In genomic region chr6:105900120-105900937, GRCh38 we compare ENCODE assay signal across 12 cellular contexts.
A peak's percentile ranks its signal among the peaks of the same experiment; 100 is the strongest.
DNase-seq lines count a peak whose midpoint lies in the region; ATAC-seq, FAIRE-seq and TF ChIP-seq lines count a peak whose summit lies in the region.
"Had no signal": no experiment of that assay in that cellular context is flagged by ENCODE, and none has a peak within 500 bp of the region (broad histone marks: within the 10 kb centered on the region; RNA-seq: fewer than 3 reads in every experiment).

No MANE protein-coding gene starts in this region.

- no peak overlapping the region for H3K4ac ChIP-seq in mesenchymal stem cell (ENCODE audit: low read depth in 1 of 2, low read length in 2 of 2)

- no peaks in the 10 kb centered on the region for H3K36me3 Mint-ChIP-seq in CD4-positive, CD25-positive, alpha-beta regulatory T cell
- no peaks in the 10 kb centered on the region for H3K36me3 Mint-ChIP-seq in astrocyte (ENCODE audit: low read depth, unreplicated experiment)

- H4K20me1 ChIP-seq in astrocyte (ENCODE audit: insufficient read depth, low read length), result no peaks in the 10 kb centered on the region

- WGBS in mesenchymal stem cell, result 64% methylated on average over 12 of the region's 13 CpGs
- WGBS in transverse colon (ENCODE audit: low coverage in 1 of 2), 2 donors, result 51 to 63% methylated on average over 8 to 13 of the region's 13 CpGs

- peaks cover 10 to 15% (median 11%) of the 10 kb centered on the region in 4 donors for H3K4me1 Mint-ChIP-seq in CD4-positive, CD25-positive, alpha-beta regulatory T cell
- H3K4me1 Mint-ChIP-seq in astrocyte (ENCODE audit: low read depth, unreplicated experiment), result peaks cover 11% of the 10 kb centered on the region

- H3K9me3 ChIP-seq in CD4-positive, CD25-positive, alpha-beta regulatory T cell (ENCODE audit: control insufficient read depth in 2 of 2, low read length in 2 of 2), result no peaks in the 10 kb centered on the region
- H3K9me3 ChIP-seq in astrocyte (ENCODE audit: insufficient read depth, low read depth, low read length), result no peaks in the 10 kb centered on the region
- H3K9me3 ChIP-seq in mesenchymal stem cell (ENCODE audit: control insufficient read depth, low read length), result peaks cover 6% of the 10 kb centered on the region
- no peaks in the 10 kb centered on the region for H3K9me3 ChIP-seq in transverse colon
- H3K9me3 ChIP-seq: SJSA1, thoracic aorta had no signal

- H4K8ac ChIP-seq in mesenchymal stem cell (ENCODE audit: low read length), result peak overlapping the region; percentile 48

- TF ChIP-seq EP300 in transverse colon (IDR thresholded peaks at IDR 0.05; ENCODE audit: low read depth), result no peak

- H3K36me3 ChIP-seq in CD4-positive, CD25-positive, alpha-beta regulatory T cell (ENCODE audit: control insufficient read depth, insufficient read depth, low read length), result no peaks in the 10 kb centered on the region
- H3K36me3 ChIP-seq in astrocyte (ENCODE audit: insufficient read depth, low read length) (no peaks in the 10 kb centered on the region), mesenchymal stem cell (ENCODE audit: control insufficient read depth in 1 of 2, insufficient read depth in 2 of 2, low read depth in 1 of 2, low read length in 2 of 2) (no peaks in the 10 kb centered on the region), transverse colon (no peaks in the 10 kb centered on the region)
- H3K36me3 ChIP-seq: SJSA1, thoracic aorta had no signal

- H2BK5ac ChIP-seq in mesenchymal stem cell (ENCODE audit: low read depth, low read length, poor library complexity, severe bottlenecking), result no peak overlapping the region

- H3K4me3 ChIP-seq in CD4-positive, CD25-positive, alpha-beta regulatory T cell (ENCODE audit: low read depth, low read length), result peak overlapping the region; percentile 79
- H3K4me3 ChIP-seq in astrocyte (ENCODE audit: insufficient read depth, low read depth, low read length) (no peak overlapping the region), mesenchymal stem cell (ENCODE audit: insufficient read depth in 1 of 2, low read depth in 1 of 2, low read length in 2 of 2) (no peak overlapping the region), transverse colon (no peak overlapping the region)
- H3K4me3 ChIP-seq: coronary artery, SJSA1, thoracic aorta had no signal

- H3K14ac ChIP-seq in mesenchymal stem cell (ENCODE audit: low read length in 2 of 2), result no peak overlapping the region

- peak overlapping the region in 2 of 3 donors; percentile 57 to 69 for H3K27ac Mint-ChIP-seq in CD4-positive, CD25-positive, alpha-beta regulatory T cell
- peak overlapping the region; percentile 27 for H3K27ac Mint-ChIP-seq in astrocyte (ENCODE audit: unreplicated experiment)

- no peak overlapping the region for H2BK15ac ChIP-seq in mesenchymal stem cell (ENCODE audit: low read depth, poor library complexity, severe bottlenecking)

- TF ChIP-seq CTCF in astrocyte (IDR thresholded peaks at IDR 0.05; ENCODE audit: insufficient read depth, low read depth, low read length), result no peak
- TF ChIP-seq CTCF in D721Med (IDR thresholded peaks at IDR 0.05; ENCODE audit: insufficient read depth, missing control alignments), result no peak
- no peak for TF ChIP-seq CTCF in transverse colon (IDR thresholded peaks at IDR 0.05)

- peak overlapping the region in 1 of 2 experiments; percentile 65 for H3K18ac ChIP-seq in mesenchymal stem cell (ENCODE audit: low read depth in 1 of 2, low read length in 2 of 2)

- no peak for TF ChIP-seq POLR2A in transverse colon (IDR thresholded peaks at IDR 0.05)

- in situ Hi-C loops in transverse colon (cut with MboI; ENCODE audit: low pct_ligation_motif_present in 1 of 4, low pct_unique_long_range_greater_than_20kb in 1 of 4, low sequenced_read_pairs in 3 of 4), result no loop called here

- H2BK12ac ChIP-seq in mesenchymal stem cell (ENCODE audit: low read length in 2 of 2), result peak overlapping the region in 1 of 2 experiments; percentile 64

- H4K91ac ChIP-seq in mesenchymal stem cell (ENCODE audit: low read length), result peak overlapping the region; percentile 21

- no peaks in the 10 kb centered on the region for H3K79me2 ChIP-seq in astrocyte (ENCODE audit: insufficient read depth, low read length)

- ATAC-seq in CD4-positive, CD25-positive, alpha-beta regulatory T cell (ENCODE audit: low read depth in 2 of 2), result no peak

- intact Hi-C loops in head of caudate nucleus (cut with DNase I) (no loop called here), transverse colon (cut with DNase I; ENCODE audit: low total_unique reads) (no loop called here)

- H3K27me3 ChIP-seq in CD4-positive, CD25-positive, alpha-beta regulatory T cell (ENCODE audit: control insufficient read depth, insufficient read depth, low read length), result no peaks in the 10 kb centered on the region
- H3K27me3 ChIP-seq in astrocyte (ENCODE audit: insufficient read depth, low read length) (no peaks in the 10 kb centered on the region), mesenchymal stem cell (ENCODE audit: control insufficient read depth in 1 of 2, insufficient read depth in 1 of 2, low read length in 2 of 2) (no peaks in the 10 kb centered on the region), transverse colon (no peaks in the 10 kb centered on the region)
- H3K27me3 ChIP-seq: SJSA1 had no signal

- peaks cover 10% of the 10 kb centered on the region for H3K4me1 ChIP-seq in CD4-positive, CD25-positive, alpha-beta regulatory T cell (ENCODE audit: control insufficient read depth, insufficient read depth, low read length, poor library complexity, severe bottlenecking)
- H3K4me1 ChIP-seq in astrocyte (ENCODE audit: insufficient read depth, low read length) (peaks cover 15% of the 10 kb centered on the region), mesenchymal stem cell (ENCODE audit: control insufficient read depth, insufficient read depth, low read depth, low read length) (no peaks in the 10 kb centered on the region), transverse colon (no peaks in the 10 kb centered on the region)

- H3K27ac ChIP-seq in CD4-positive, CD25-positive, alpha-beta regulatory T cell (ENCODE audit: insufficient read depth, low read length, poor library complexity, severe bottlenecking), result no peak overlapping the region
- H3K27ac ChIP-seq in astrocyte (ENCODE audit: low read depth, low read length) (peak overlapping the region; percentile 24), mesenchymal stem cell (ENCODE audit: low read length, poor library complexity, severe bottlenecking) (no peak overlapping the region), transverse colon (peak overlapping the region in 2 of 4 donors; percentile 10 to 15)
- H3K27ac ChIP-seq: coronary artery, SJSA1, thoracic aorta had no signal

- peak; percentile 96 for FAIRE-seq in astrocyte (lab: Jason Lieb, UNC)
- no peak for FAIRE-seq in D721Med (lab: Jason Lieb, UNC)

- H3K27me3 Mint-ChIP-seq in CD4-positive, CD25-positive, alpha-beta regulatory T cell, result peaks cover 4% of the 10 kb centered on the region
- H3K27me3 Mint-ChIP-seq in astrocyte (ENCODE audit: low read depth, unreplicated experiment), result no peaks in the 10 kb centered on the region

- peak overlapping the region in 3 of 4 donors; percentile 20 to 79 (median 70) for H3K4me3 Mint-ChIP-seq in CD4-positive, CD25-positive, alpha-beta regulatory T cell
- H3K4me3 Mint-ChIP-seq in astrocyte (ENCODE audit: unreplicated experiment), result no peak overlapping the region

- no peak overlapping the region for H2BK120ac ChIP-seq in mesenchymal stem cell (ENCODE audit: low read depth, low read length)

- H2AFZ ChIP-seq in astrocyte (ENCODE audit: low read depth, low read length), result peak overlapping the region; percentile 13
- no peak overlapping the region for H2AFZ ChIP-seq in mesenchymal stem cell (ENCODE audit: low read depth, low read length)

- H3K79me1 ChIP-seq in mesenchymal stem cell (replicated peaks; ENCODE audit: low read length, poor library complexity, severe bottlenecking), result no peaks in the 10 kb centered on the region

- H3K9ac ChIP-seq in astrocyte (ENCODE audit: low read length) (no peak overlapping the region), mesenchymal stem cell (ENCODE audit: low read length) (peak overlapping the region; percentile 63)

- H2AK5ac ChIP-seq in mesenchymal stem cell (ENCODE audit: low read length, severe bottlenecking), result no peak overlapping the region

- H3K4me2 ChIP-seq in astrocyte (ENCODE audit: low read length), result peak overlapping the region; percentile 21
- H3K4me2 ChIP-seq in mesenchymal stem cell (ENCODE audit: low read length, poor library complexity, severe bottlenecking), result no peak overlapping the region

- H3K23ac ChIP-seq in mesenchymal stem cell (ENCODE audit: low read length in 2 of 2), result no peak overlapping the region

- peak in 1 of 3 donors; percentile 78 for DNase-seq in CD4-positive, CD25-positive, alpha-beta regulatory T cell
- peak; percentile 49 for DNase-seq in MV-4-11 (lab: John Stamatoyannopoulos, UW)
- DNase-seq in astrocyte (ENCODE audit: low read depth), result peak; percentile 74
- DNase-seq in mesenchymal stem cell, result peak; percentile 89
- DNase-seq in D721Med (ENCODE audit: insufficient read length, low spot score), result no peak
- no peak for DNase-seq in head of caudate nucleus
- DNase-seq in transverse colon, result no peak
- DNase-seq in NCI-H2171 treated with DMSO at 0.1 percent for 48 hours (lab: John Stamatoyannopoulos, UW), result no peak
- DNase-seq: nucleus accumbens had no signal

- peaks cover 0 to 3% (median 0%) of the 10 kb centered on the region in 7 donors for H3K9me3 Mint-ChIP-seq in CD4-positive, CD25-positive, alpha-beta regulatory T cell
- H3K9me3 Mint-ChIP-seq in astrocyte (ENCODE audit: unreplicated experiment), result peaks cover 5% of the 10 kb centered on the region

Comparison
In these comparisons a context has a peak if more than half of its experiments do, and no peak if none do; other contexts are left out.
1. DNase-seq: peak in MV-4-11 (single experiment), astrocyte (single experiment) and mesenchymal stem cell (single experiment); none in D721Med (single experiment), head of caudate nucleus (0 of 42), transverse colon (single experiment) and NCI-H2171 treated with DMSO at 0.1 percent for 48 hours (single experiment).